9 cellular contexts compared by ENCODE assay signal in genomic region chr7:80883188-80884025, GRCh38. TPM values are rescaled to one million over a fixed set of nuclear protein-coding genes. Genes with fewer than 3 reads are reported as not detected.
DNase-seq lines count a peak whose midpoint lies in the region; FAIRE-seq and TF ChIP-seq lines count a peak whose summit lies in the region.
"Had no signal": no experiment of that assay in that cellular context is flagged by ENCODE, and none has a peak within 500 bp of the region (broad histone marks: within the 10 kb centered on the region; RNA-seq: fewer than 3 reads in every experiment).

No MANE protein-coding gene starts in this region.

- POLR2A ChIA-PET in CD4-positive, alpha-beta memory T cell (lab: Charles Lee; ENCODE audit: partially characterized antibody), result no interaction called here

- peaks cover 48% of the 10 kb centered on the region for H3K4me1 Mint-ChIP-seq in astrocyte (ENCODE audit: low read depth, unreplicated experiment)
- no peaks in the 10 kb centered on the region for H3K4me1 Mint-ChIP-seq in CD4-positive, alpha-beta memory T cell

- TF ChIP-seq EP300 in suprapubic skin (IDR thresholded peaks at IDR 0.05), result no peak

- no peaks in the 10 kb centered on the region for H3K9me1 ChIP-seq in keratinocyte (ENCODE audit: control insufficient read depth, extremely low read depth, insufficient read depth, low read length)

- no peak overlapping the region for H3K4me3 Mint-ChIP-seq in astrocyte (ENCODE audit: unreplicated experiment)
- no peak overlapping the region for H3K4me3 Mint-ChIP-seq in CD4-positive, alpha-beta memory T cell

- peak overlapping the region; percentile 92 for H3K27ac ChIP-seq in astrocyte (ENCODE audit: low read depth, low read length)
- H3K27ac ChIP-seq in keratinocyte (ENCODE audit: control insufficient read depth, insufficient read depth, low read length), result peak overlapping the region; percentile 72
- H3K27ac ChIP-seq in suprapubic skin, result peak overlapping the region; percentile 64
- H3K27ac ChIP-seq in CD4-positive, alpha-beta memory T cell (ENCODE audit: low read depth, low read length), result no peak overlapping the region

- H3K4me3 ChIP-seq in astrocyte (ENCODE audit: insufficient read depth, low read depth, low read length) (peak overlapping the region; percentile 29), keratinocyte (ENCODE audit: control insufficient read depth in 2 of 3, extremely low read depth in 1 of 3, insufficient read depth in 2 of 3, low read depth in 1 of 3, low read length in 3 of 3) (no peak overlapping the region), suprapubic skin (no peak overlapping the region)
- H3K4me3 ChIP-seq in CD4-positive, alpha-beta memory T cell (ENCODE audit: low read length in 2 of 2), result no peak overlapping the region

- TF ChIP-seq CTCF in astrocyte (IDR thresholded peaks at IDR 0.05; ENCODE audit: insufficient read depth, low read depth, low read length), result no peak
- no peak for TF ChIP-seq CTCF in keratinocyte (optimal IDR thresholded peaks at IDR 0.05 in 1 of 3, IDR thresholded peaks at IDR 0.05 in 1 of 3, conservative IDR thresholded peaks at IDR 0.05 in 1 of 3; ENCODE audit: extremely low read depth in 1 of 3, insufficient read depth in 2 of 3, low read length in 3 of 3)
- TF ChIP-seq CTCF in suprapubic skin (IDR thresholded peaks at IDR 0.05), result no peak

- FAIRE-seq in astrocyte (lab: Jason Lieb, UNC), result peak; percentile 99
- FAIRE-seq in keratinocyte (lab: Jason Lieb, UNC), result peak; percentile 99

- H3K27me3 ChIP-seq in astrocyte (ENCODE audit: insufficient read depth, low read length) (no peaks in the 10 kb centered on the region), keratinocyte (ENCODE audit: control insufficient read depth, extremely low read depth, insufficient read depth, low read length) (no peaks in the 10 kb centered on the region), suprapubic skin (no peaks in the 10 kb centered on the region)
- H3K27me3 ChIP-seq in CD4-positive, alpha-beta memory T cell (ENCODE audit: insufficient read depth, low read length), result no peaks in the 10 kb centered on the region

- peak overlapping the region; percentile 80 for H3K27ac Mint-ChIP-seq in astrocyte (ENCODE audit: unreplicated experiment)
- H3K27ac Mint-ChIP-seq in CD4-positive, alpha-beta memory T cell, result no peak overlapping the region

- whole genome bisulfite sequencing in suprapubic skin, result 41% methylated on average over 2 of the region's 2 CpGs

- dilution Hi-C loops in keratinocyte (cut with MboI; ENCODE audit: extremely low pct_ligation_motif_present, low sequenced_read_pairs), result no loop called here

- H3K9me3 ChIP-seq in astrocyte (ENCODE audit: insufficient read depth, low read depth, low read length), result no peaks in the 10 kb centered on the region
- no peaks in the 10 kb centered on the region for H3K9me3 ChIP-seq in keratinocyte (ENCODE audit: control insufficient read depth, low read depth, low read length)
- no peaks in the 10 kb centered on the region for H3K9me3 ChIP-seq in suprapubic skin
- H3K9me3 ChIP-seq in CD4-positive, alpha-beta memory T cell (ENCODE audit: control insufficient read depth in 1 of 2, low read length in 2 of 2), result no peaks in the 10 kb centered on the region

- peak overlapping the region; percentile 61 for H3K9ac ChIP-seq in astrocyte (ENCODE audit: low read length)
- peak overlapping the region; percentile 28 for H3K9ac ChIP-seq in keratinocyte (ENCODE audit: control insufficient read depth, extremely low read depth, insufficient read depth, low read length)

- peaks cover 29% of the 10 kb centered on the region for H3K4me1 ChIP-seq in astrocyte (ENCODE audit: insufficient read depth, low read length)
- peaks cover 29% of the 10 kb centered on the region for H3K4me1 ChIP-seq in keratinocyte (ENCODE audit: control insufficient read depth, extremely low read depth, insufficient read depth, low read length)
- peaks cover 15% of the 10 kb centered on the region for H3K4me1 ChIP-seq in suprapubic skin
- no peaks in the 10 kb centered on the region for H3K4me1 ChIP-seq in CD4-positive, alpha-beta memory T cell (ENCODE audit: insufficient read depth, low read length)

- H3K4me2 ChIP-seq in astrocyte (ENCODE audit: low read length), result peak overlapping the region; percentile 65
- peak overlapping the region; percentile 56 for H3K4me2 ChIP-seq in keratinocyte (ENCODE audit: control insufficient read depth, extremely low read depth, insufficient read depth, low read depth, low read length)

- H3K79me2 ChIP-seq in astrocyte (ENCODE audit: insufficient read depth, low read length), result peaks cover 10% of the 10 kb centered on the region
- peaks cover 42% of the 10 kb centered on the region for H3K79me2 ChIP-seq in keratinocyte (ENCODE audit: control insufficient read depth, insufficient read depth, low read length)

- intact Hi-C loops in CD4-positive, alpha-beta memory T cell (cut with micrococcal nuclease), result no loop called here

- H3K36me3 ChIP-seq in astrocyte (ENCODE audit: insufficient read depth, low read length), result peaks cover 4% of the 10 kb centered on the region
- H3K36me3 ChIP-seq in keratinocyte (ENCODE audit: control insufficient read depth in 2 of 2, extremely low read depth in 1 of 2, insufficient read depth in 2 of 2, low read length in 2 of 2), result peaks cover 3 to 6% of the 10 kb centered on the region in 2 experiments
- no peaks in the 10 kb centered on the region for H3K36me3 ChIP-seq in suprapubic skin
- H3K36me3 ChIP-seq in CD4-positive, alpha-beta memory T cell (ENCODE audit: insufficient read depth, low read length), result no peaks in the 10 kb centered on the region

- no peak for TF ChIP-seq POLR2A in suprapubic skin (IDR thresholded peaks at IDR 0.05)

- no peaks in the 10 kb centered on the region for H3K27me3 Mint-ChIP-seq in astrocyte (ENCODE audit: low read depth, unreplicated experiment)
- H3K27me3 Mint-ChIP-seq in CD4-positive, alpha-beta memory T cell, result no peaks in the 10 kb centered on the region

- H3K9me3 Mint-ChIP-seq in astrocyte (ENCODE audit: unreplicated experiment), result no peaks in the 10 kb centered on the region
- H3K9me3 Mint-ChIP-seq in CD4-positive, alpha-beta memory T cell, result peaks cover 0 to 11% (median 2%) of the 10 kb centered on the region in 8 donors

- no peaks in the 10 kb centered on the region for H4K20me1 ChIP-seq in astrocyte (ENCODE audit: insufficient read depth, low read length)
- H4K20me1 ChIP-seq in keratinocyte (ENCODE audit: control insufficient read depth, extremely low read depth, insufficient read depth, low read length), result no peaks in the 10 kb centered on the region

- H2AFZ ChIP-seq in astrocyte (ENCODE audit: low read depth, low read length) (no peak overlapping the region), keratinocyte (ENCODE audit: control insufficient read depth, low read length) (no peak overlapping the region)

- CTCF ChIA-PET in CD4-positive, alpha-beta memory T cell (lab: Charles Lee; ENCODE audit: partially characterized antibody), result no interaction called here

- DNase-seq in HT-29 (ENCODE audit: low spot score) (peak; percentile 78), astrocyte (ENCODE audit: low read depth) (peak; percentile 99), keratinocyte (ENCODE audit: low read depth, low spot score) (peak; percentile 98), suprapubic skin (ENCODE audit: low spot score in 2 of 2) (no peak), NCI-H187 treated with DMSO at 0.1 percent for 48 hours (lab: John Stamatoyannopoulos, UW) (no peak), nucleus accumbens (lab: John Stamatoyannopoulos, UW) (no peak), NCI-H748 (lab: John Stamatoyannopoulos, UW; ENCODE audit: unreplicated experiment) (no peak)
- no peak for DNase-seq in CD4-positive, alpha-beta memory T cell

- H3K36me3 Mint-ChIP-seq in astrocyte (ENCODE audit: low read depth, unreplicated experiment), result peaks cover 6% of the 10 kb centered on the region
- H3K36me3 Mint-ChIP-seq in CD4-positive, alpha-beta memory T cell, result no peaks in the 10 kb centered on the region

RNA-seq across cellular contexts. Expression of gene SEMA3C, which starts 35.4 kb away (rescaled TPM):
- total RNA-seq in HT-29 (2014; rRNA removed; shearing (Covaris generic)), result 57.8 and 79.6 TPM in 2 replicates
- total RNA-seq in astrocyte, result 148 and 193 TPM in 2 replicates
- 142 to 200 TPM (median 190 TPM) in 3 replicates for polyA plus RNA-seq in keratinocyte
- polyA plus RNA-seq in keratinocyte (2011; ENCODE audit: low read depth), result 36.1 TPM
- polyA plus RNA-seq in keratinocyte (2011; cell fraction: cytosol; rRNA removed), result 47.4 and 74.8 TPM in 2 replicates
- 183 and 191 TPM in 2 replicates for polyA plus RNA-seq in keratinocyte (2011; cell fraction: nucleus; rRNA removed)
- 42.1 and 113 TPM in 2 replicates for polyA plus RNA-seq in keratinocyte (2012; ENCODE audit: low replicate concordance)
- polyA minus RNA-seq in keratinocyte, result 232 to 438 TPM (median 340 TPM) in 3 replicates
- 167 TPM for polyA minus RNA-seq in keratinocyte (2011; cell fraction: cytosol; rRNA and poly(A)+ RNA removed)
- 443 and 1,012 TPM in 2 replicates for polyA minus RNA-seq in keratinocyte (2011; cell fraction: nucleus; rRNA and poly(A)+ RNA removed)
- total RNA-seq in suprapubic skin, result 100 to 1,000 TPM in 1 of 4 donors, 10 to 100 TPM in 3; 46.0 to 105 (median 76.0) TPM
- under 1 TPM; 0.47 to 0.50 TPM for total RNA-seq in CD4-positive, alpha-beta memory T cell
- not detected for polyA plus RNA-seq in CD4-positive, alpha-beta memory T cell
- total RNA-seq: T-helper 1 cell treated with Interleukin-12 subunit alpha and Interleukin-12 subunit beta and Interleukin-4 antibody, amounts not matched to agents 30 ng/mL and 1 ng/mL, for 36 hours had no signal

Comparison
In these comparisons a context has a peak if more than half of its experiments do, and no peak if none do; other contexts are left out.
1. DNase-seq: peak in HT-29 (single experiment), astrocyte (single experiment) and keratinocyte (single experiment); none in suprapubic skin (0 of 2), NCI-H187 treated with DMSO at 0.1 percent for 48 hours (single experiment), nucleus accumbens (0 of 56), CD4-positive, alpha-beta memory T cell (0 of 5) and NCI-H748 (single experiment).
2. RNA of gene SEMA3C, which starts 35.4 kb away (total RNA-seq): 148 to 193 TPM in astrocyte, 46.0 to 105 TPM in suprapubic skin and 57.8 to 79.6 TPM in HT-29; 0.47 to 0.50 TPM in CD4-positive, alpha-beta memory T cell; every median in the first group is over 10 times any median in the second.